In the genomic region with DNA sequence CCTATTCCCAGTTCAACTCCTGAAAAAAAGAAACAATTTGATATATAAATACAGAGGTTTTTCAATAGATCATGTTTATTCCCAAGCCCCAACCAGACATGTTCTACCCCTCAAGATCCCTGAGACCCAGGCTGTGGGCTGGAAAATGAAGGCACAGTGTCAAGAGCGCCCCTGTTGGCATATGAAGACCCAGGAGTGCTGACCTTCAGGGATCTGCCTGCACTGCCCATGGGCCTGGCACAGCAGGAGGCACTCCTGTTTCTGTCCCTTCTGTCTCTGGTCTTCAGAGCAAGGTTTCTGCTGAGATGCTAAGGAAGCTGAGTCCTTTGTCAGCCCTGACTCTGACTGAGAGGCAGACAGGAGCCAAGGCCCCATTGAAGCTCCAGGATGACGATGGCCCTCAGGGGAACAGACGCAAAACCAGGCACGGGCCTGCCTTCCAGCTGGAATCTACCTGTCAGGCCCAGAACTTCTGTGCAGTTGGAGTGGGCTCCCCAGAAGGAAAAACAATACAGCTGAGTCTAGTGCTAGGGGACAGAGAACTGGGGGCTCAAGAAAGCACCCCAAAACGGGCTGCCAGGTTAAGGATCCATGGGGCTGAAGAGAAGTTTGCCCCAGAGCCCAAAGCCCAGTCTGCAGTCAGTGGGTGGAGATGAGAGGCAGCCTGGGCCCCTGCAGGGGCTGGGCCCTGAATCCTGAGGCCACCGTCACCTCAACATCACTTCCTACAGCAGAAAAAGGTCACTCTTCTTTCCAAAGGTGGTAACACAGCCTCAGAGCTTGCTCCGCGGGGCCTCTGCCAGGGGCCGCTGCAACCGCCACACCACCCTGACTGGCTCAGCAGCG, we compare ENCODE assay signal across 17 cellular contexts. TPM values are rescaled to one million over a fixed set of nuclear protein-coding genes. Genes with fewer than 3 reads are reported as not detected.
A peak's percentile ranks its signal among the peaks of the same experiment; 100 is the strongest.
DNase-seq lines count a peak whose midpoint lies in the region; ATAC-seq, FAIRE-seq and TF ChIP-seq lines count a peak whose summit lies in the region.
"Had no signal": no experiment of that assay in that cellular context is flagged by ENCODE, and none has a peak within 500 bp of the region (broad histone marks: within the 10 kb centered on the region; RNA-seq: fewer than 3 reads in every experiment).

No MANE protein-coding gene starts in this region.

- H3K9ac ChIP-seq in keratinocyte (ENCODE audit: control insufficient read depth, extremely low read depth, insufficient read depth, low read length): no peak overlapping the region

- peak overlapping the region; percentile 9 for H3K4me2 ChIP-seq in keratinocyte (ENCODE audit: control insufficient read depth, extremely low read depth, insufficient read depth, low read depth, low read length)

- H3K4me3 ChIP-seq in RWPE2 (ENCODE audit: severe bottlenecking) (no peak overlapping the region), keratinocyte (ENCODE audit: control insufficient read depth in 2 of 3, extremely low read depth in 1 of 3, insufficient read depth in 2 of 3, low read depth in 1 of 3, low read length in 3 of 3) (no peak overlapping the region)
- H3K4me3 ChIP-seq: MG63 had no signal

- H3K4me3 Mint-ChIP-seq in activated naive CD8-positive, alpha-beta T cell: no peak overlapping the region
- no peak overlapping the region for H3K4me3 Mint-ChIP-seq in activated naive CD8-positive, alpha-beta T cell treated with anti-CD3 and anti-CD28 coated beads for 36 hours
- H3K4me3 Mint-ChIP-seq: B cell; CD4-positive, alpha-beta T cell had no signal

- no peaks in the 10 kb centered on the region for H3K36me3 ChIP-seq in RWPE2 (ENCODE audit: low read depth)
- H3K36me3 ChIP-seq in keratinocyte (ENCODE audit: control insufficient read depth in 2 of 2, extremely low read depth in 1 of 2, insufficient read depth in 2 of 2, low read length in 2 of 2): peaks cover 0 to 2% of the 10 kb centered on the region in 2 experiments

- H3K9me3 Mint-ChIP-seq in activated naive CD8-positive, alpha-beta T cell (ENCODE audit: low read depth): no peaks in the 10 kb centered on the region
- no peaks in the 10 kb centered on the region for H3K9me3 Mint-ChIP-seq in activated naive CD8-positive, alpha-beta T cell treated with anti-CD3 and anti-CD28 coated beads for 36 hours
- H3K9me3 Mint-ChIP-seq: CD4-positive, alpha-beta T cell had no signal

- H3K9me1 ChIP-seq in keratinocyte (ENCODE audit: control insufficient read depth, extremely low read depth, insufficient read depth, low read length): no peaks in the 10 kb centered on the region

- peaks cover 4% of the 10 kb centered on the region for H3K36me3 Mint-ChIP-seq in activated naive CD8-positive, alpha-beta T cell
- peaks cover 10% of the 10 kb centered on the region for H3K36me3 Mint-ChIP-seq in activated naive CD8-positive, alpha-beta T cell treated with anti-CD3 and anti-CD28 coated beads for 36 hours

- no peak for ATAC-seq in RWPE2 (ENCODE audit: low read depth)

- H3K27ac ChIP-seq in RWPE2 (ENCODE audit: poor library complexity, severe bottlenecking) (peak overlapping the region; percentile 25), keratinocyte (ENCODE audit: control insufficient read depth, insufficient read depth, low read length) (no peak overlapping the region)

- no peaks in the 10 kb centered on the region for H3K27me3 Mint-ChIP-seq in activated naive CD8-positive, alpha-beta T cell
- no peaks in the 10 kb centered on the region for H3K27me3 Mint-ChIP-seq in activated naive CD8-positive, alpha-beta T cell treated with anti-CD3 and anti-CD28 coated beads for 36 hours
- H3K27me3 Mint-ChIP-seq: B cell; CD4-positive, alpha-beta T cell had no signal

- TF ChIP-seq CTCF in RWPE2 (IDR thresholded peaks at IDR 0.05; ENCODE audit: poor library complexity, severe bottlenecking) (no peak), keratinocyte (optimal IDR thresholded peaks at IDR 0.05 in 1 of 3, IDR thresholded peaks at IDR 0.05 in 1 of 3, conservative IDR thresholded peaks at IDR 0.05 in 1 of 3; ENCODE audit: extremely low read depth in 1 of 3, insufficient read depth in 2 of 3, low read length in 3 of 3) (no peak)

- dilution Hi-C loops in keratinocyte (cut with MboI; ENCODE audit: extremely low pct_ligation_motif_present, low sequenced_read_pairs): no loop called here

- H2AFZ ChIP-seq in keratinocyte (ENCODE audit: control insufficient read depth, low read length): no peak overlapping the region

- peaks cover 9% of the 10 kb centered on the region for H3K4me1 ChIP-seq in RWPE2 (ENCODE audit: insufficient read depth, poor library complexity, severe bottlenecking)
- peaks cover 24% of the 10 kb centered on the region for H3K4me1 ChIP-seq in keratinocyte (ENCODE audit: control insufficient read depth, extremely low read depth, insufficient read depth, low read length)

- peak overlapping the region; percentile 50 for H3K27ac Mint-ChIP-seq in activated naive CD8-positive, alpha-beta T cell
- no peak overlapping the region for H3K27ac Mint-ChIP-seq in activated naive CD8-positive, alpha-beta T cell treated with anti-CD3 and anti-CD28 coated beads for 36 hours
- H3K27ac Mint-ChIP-seq: B cell; CD4-positive, alpha-beta T cell had no signal

- H3K9me3 ChIP-seq in RWPE2 (ENCODE audit: severe bottlenecking): no peaks in the 10 kb centered on the region
- H3K9me3 ChIP-seq in keratinocyte (ENCODE audit: control insufficient read depth, low read depth, low read length): no peaks in the 10 kb centered on the region
- H3K9me3 ChIP-seq: MG63 had no signal

- H3K79me2 ChIP-seq in keratinocyte (ENCODE audit: control insufficient read depth, insufficient read depth, low read length): peaks cover 3% of the 10 kb centered on the region

- no peaks in the 10 kb centered on the region for H3K27me3 ChIP-seq in RWPE2 (ENCODE audit: insufficient read depth, poor library complexity, severe bottlenecking)
- H3K27me3 ChIP-seq in keratinocyte (ENCODE audit: control insufficient read depth, extremely low read depth, insufficient read depth, low read length): no peaks in the 10 kb centered on the region
- H3K27me3 ChIP-seq: MG63 had no signal

- peaks cover 42% of the 10 kb centered on the region for H3K4me1 Mint-ChIP-seq in activated naive CD8-positive, alpha-beta T cell (ENCODE audit: low read depth)
- H3K4me1 Mint-ChIP-seq in activated naive CD8-positive, alpha-beta T cell treated with anti-CD3 and anti-CD28 coated beads for 36 hours: peaks cover 25% of the 10 kb centered on the region

- peak; percentile 44 for FAIRE-seq in keratinocyte (lab: Jason Lieb, UNC)
- FAIRE-seq: GM12891, RCC 7860 had no signal

- no peak for DNase-seq in activated naive CD8-positive, alpha-beta T cell treated with anti-CD3 and anti-CD28 coated beads for 36 hours
- DNase-seq in RWPE2 (ENCODE audit: low spot score) (no peak), keratinocyte (ENCODE audit: low read depth, low spot score) (no peak), NCI-H345 (lab: John Stamatoyannopoulos, UW) (no peak), NCI-H128 (lab: John Stamatoyannopoulos, UW; ENCODE audit: unreplicated experiment) (no peak)
- DNase-seq in stimulated activated CD4-positive, alpha-beta T cell treated with anti-CD3 and anti-CD28 coated beads, Interleukin-15, amount 100 ng/mL, for 24 hours: no peak
- DNase-seq: Calu3; CD4-positive, alpha-beta T cell; MG63; NCI-H1092 treated with DMSO at 0.1 percent for 48 hours; NCI-H1694 treated with DMSO at 0.1 percent for 48 hours; NCI-H2171; NCI-H510A had no signal

- no peaks in the 10 kb centered on the region for H4K20me1 ChIP-seq in keratinocyte (ENCODE audit: control insufficient read depth, extremely low read depth, insufficient read depth, low read length)

RNA-seq across cellular contexts. Expression of a gene that starts 6.7 kb away (rescaled TPM):
- 10 to 100 TPM in 1 of 2 experiments, 1 to 10 TPM in 1; 9.6 to 10.4 TPM for total RNA-seq in activated naive CD8-positive, alpha-beta T cell treated with anti-CD3 and anti-CD28 coated beads for 36 hours
- 1.3 to 2.4 TPM (median 1.8 TPM) in 3 replicates for polyA plus RNA-seq in keratinocyte
- polyA plus RNA-seq in keratinocyte (2011; ENCODE audit: low read depth): 0.91 TPM
- polyA plus RNA-seq in keratinocyte (2011; cell fraction: cytosol; rRNA removed): 1.0 and 1.2 TPM in 2 replicates
- 2.1 and 2.3 TPM in 2 replicates for polyA plus RNA-seq in keratinocyte (2011; cell fraction: nucleus; rRNA removed)
- 1.8 and 2.5 TPM in 2 replicates for polyA plus RNA-seq in keratinocyte (2012; ENCODE audit: low replicate concordance)
- 1.4 to 3.7 TPM (median 2.8 TPM) in 3 replicates for polyA minus RNA-seq in keratinocyte
- 2.3 TPM for polyA minus RNA-seq in keratinocyte (2011; cell fraction: cytosol; rRNA and poly(A)+ RNA removed)
- polyA minus RNA-seq in keratinocyte (2011; cell fraction: nucleus; rRNA and poly(A)+ RNA removed): 0.84 and 1.6 TPM in 2 replicates

RNA-seq across cellular contexts. Expression of a gene that starts 7.1 kb away (rescaled TPM):
- total RNA-seq in activated naive CD8-positive, alpha-beta T cell treated with anti-CD3 and anti-CD28 coated beads for 36 hours: 10 to 100 TPM; 15.8 to 15.9 TPM
- polyA plus RNA-seq in keratinocyte: 9.6 to 15.2 TPM (median 9.9 TPM) in 3 replicates
- polyA plus RNA-seq in keratinocyte (2011; ENCODE audit: low read depth): 4.3 TPM
- 7.7 and 11.8 TPM in 2 replicates for polyA plus RNA-seq in keratinocyte (2011; cell fraction: cytosol; rRNA removed)
- 29.4 and 40.3 TPM in 2 replicates for polyA plus RNA-seq in keratinocyte (2011; cell fraction: nucleus; rRNA removed)
- 12.7 and 18.5 TPM in 2 replicates for polyA plus RNA-seq in keratinocyte (2012; ENCODE audit: low replicate concordance)
- polyA minus RNA-seq in keratinocyte: 8.4 to 11.4 TPM (median 9.6 TPM) in 3 replicates
- 14.0 TPM for polyA minus RNA-seq in keratinocyte (2011; cell fraction: cytosol; rRNA and poly(A)+ RNA removed)
- 13.3 and 15.0 TPM in 2 replicates for polyA minus RNA-seq in keratinocyte (2011; cell fraction: nucleus; rRNA and poly(A)+ RNA removed)

RNA-seq across cellular contexts. Expression of a gene that starts 30.9 kb away (rescaled TPM):
- total RNA-seq in activated naive CD8-positive, alpha-beta T cell treated with anti-CD3 and anti-CD28 coated beads for 36 hours: 100 to 1,000 TPM; 129 to 134 TPM
- polyA plus RNA-seq in keratinocyte: 71.4 to 109 TPM (median 80.2 TPM) in 3 replicates
- 42.1 TPM for polyA plus RNA-seq in keratinocyte (2011; ENCODE audit: low read depth)
- 44.9 and 71.5 TPM in 2 replicates for polyA plus RNA-seq in keratinocyte (2011; cell fraction: cytosol; rRNA removed)
- polyA plus RNA-seq in keratinocyte (2011; cell fraction: nucleus; rRNA removed): 56.6 and 70.5 TPM in 2 replicates
- polyA plus RNA-seq in keratinocyte (2012; ENCODE audit: low replicate concordance): 51.8 and 76.0 TPM in 2 replicates
- 77.5 to 146 TPM (median 102 TPM) in 3 replicates for polyA minus RNA-seq in keratinocyte
- polyA minus RNA-seq in keratinocyte (2011; cell fraction: cytosol; rRNA and poly(A)+ RNA removed): 95.0 TPM
- 45.6 and 96.0 TPM in 2 replicates for polyA minus RNA-seq in keratinocyte (2011; cell fraction: nucleus; rRNA and poly(A)+ RNA removed)
